1 cellular context compared by ENCODE assay signal in the genomic region with DNA sequence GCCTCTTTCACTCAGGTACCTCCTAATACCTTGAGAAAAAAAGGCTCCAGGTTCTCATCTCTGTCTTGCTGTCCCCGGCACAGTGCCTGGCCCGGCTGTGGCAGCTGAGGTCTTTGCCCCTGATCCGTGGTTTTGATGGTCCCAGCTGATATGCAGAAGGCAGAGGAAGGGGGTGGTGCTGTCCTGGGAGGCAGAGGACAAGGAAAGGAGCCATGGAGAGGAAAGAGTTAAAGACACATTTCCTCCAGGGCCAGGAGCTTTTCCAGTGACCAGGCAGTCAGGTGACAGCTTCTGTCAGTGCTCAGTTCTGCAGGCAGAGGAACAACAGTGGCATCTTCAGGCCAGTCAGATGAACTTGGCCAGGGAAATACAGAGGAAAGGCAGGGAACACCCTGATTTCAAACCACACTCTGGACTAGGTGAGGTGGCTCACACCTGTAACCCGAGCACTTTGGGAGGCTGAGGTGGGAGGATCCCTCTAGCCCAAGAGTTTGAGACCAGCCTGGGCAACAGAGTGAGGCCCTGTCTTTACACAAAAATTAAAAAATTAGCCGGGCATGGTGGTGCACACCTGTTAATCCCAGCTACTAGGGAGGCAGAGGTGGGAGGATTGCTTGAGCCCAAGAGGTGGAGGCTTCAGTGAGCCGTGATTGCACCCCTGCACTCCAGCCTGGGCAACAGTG.
TF ChIP-seq lines count a peak whose summit lies in the region.

No MANE protein-coding gene starts in this region.

TF ChIP-seq in endothelial cell of umbilical vein, 7 proteins besides CTCF, POLR2A, EP300 and RAD21 (continued from another document):
- TF ChIP-seq MYC (IDR thresholded peaks at IDR 0.05; ENCODE audit: low read depth, low read length) (no peak), POLR2AphosphoS5 (IDR thresholded peaks at IDR 0.05; ENCODE audit: insufficient read depth, low read depth, low read length) (no peak), FOS (IDR thresholded peaks at IDR 0.05; ENCODE audit: borderline replicate concordance, insufficient read depth, low read length) (no peak)
